In the genomic region with DNA sequence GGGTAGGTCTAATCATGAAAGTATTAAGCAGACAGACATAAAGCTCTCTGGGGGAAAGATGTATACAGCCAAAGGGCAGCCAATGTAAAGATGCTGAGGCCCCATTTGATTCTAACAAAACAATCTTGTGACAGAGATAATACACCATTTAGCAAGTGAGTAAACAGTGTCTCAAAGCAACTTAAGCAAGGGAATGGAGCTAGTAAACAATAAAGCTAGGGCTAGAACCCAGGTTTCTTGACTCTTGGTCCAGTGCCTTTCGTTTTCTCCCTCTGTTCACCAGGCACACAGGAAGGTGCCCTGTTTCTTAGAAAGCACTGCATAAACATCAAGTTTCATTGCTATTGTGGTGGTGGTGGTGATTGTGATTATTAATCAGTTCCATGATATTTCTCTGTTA, we compare ENCODE assay signal across 25 cellular contexts. TPM values are rescaled to one million over a fixed set of nuclear protein-coding genes. Genes with fewer than 3 reads are reported as not detected.
"Had no signal": no experiment of that assay in that cellular context is flagged by ENCODE, and none has a peak within 500 bp of the region (broad histone marks: within the 10 kb centered on the region; RNA-seq: fewer than 3 reads in every experiment).

No MANE protein-coding gene starts in this region.

- H2AFZ ChIP-seq: neural progenitor cell had no signal

- H3K36me3 Mint-ChIP-seq: activated CD4-positive, alpha-beta memory T cell treated with anti-CD3 and anti-CD28 coated beads for 36 hours; immature natural killer cell; naive B cell; neural progenitor cell; WTC11 had no signal

- H3K36me3 ChIP-seq: gastrocnemius medialis, heart right ventricle, neural progenitor cell, suprapubic skin had no signal

- H3K27ac Mint-ChIP-seq: activated CD4-positive, alpha-beta memory T cell treated with anti-CD3 and anti-CD28 coated beads for 36 hours; activated CD4-positive, alpha-beta T cell treated with anti-CD3 and anti-CD28 coated beads for 36 hours; activated naive CD4-positive, alpha-beta T cell treated with anti-CD3 and anti-CD28 coated beads, Interleukin-2, amount 50 U/mL, for 72 hours; activated T-helper 1 cell treated with anti-CD3 and anti-CD28 coated beads, Interleukin-12 subunit alpha, Interleukin-12 subunit beta, Interleukin-2, Interleukin-4 antibody, amounts not matched to agents 30 ng/mL and 10 ng/mL and 1 ng/mL, durations not matched to agents 14 hours and 24 hours and 36 hours; immature natural killer cell; naive B cell; neural progenitor cell; stimulated activated naive CD8-positive, alpha-beta T cell treated with anti-CD3 and anti-CD28 coated beads, Interleukin-15, amount 100 ng/mL, for 72 hours; WTC11 had no signal

- H3K9ac ChIP-seq: neural progenitor cell had no signal

- H3K9me3 ChIP-seq: gastrocnemius medialis, heart right ventricle, mucosa of descending colon, psoas muscle, suprapubic skin had no signal

- H3K4me3 Mint-ChIP-seq: activated CD4-positive, alpha-beta memory T cell treated with anti-CD3 and anti-CD28 coated beads for 36 hours; activated CD4-positive, alpha-beta T cell treated with anti-CD3 and anti-CD28 coated beads for 36 hours; activated T-helper 1 cell treated with anti-CD3 and anti-CD28 coated beads, Interleukin-12 subunit alpha, Interleukin-12 subunit beta, Interleukin-2, Interleukin-4 antibody, amounts not matched to agents 30 ng/mL and 10 ng/mL and 1 ng/mL, durations not matched to agents 14 hours and 24 hours and 36 hours; immature natural killer cell; naive B cell; neural progenitor cell; stimulated activated naive CD8-positive, alpha-beta T cell treated with anti-CD3 and anti-CD28 coated beads, Interleukin-15, amount 100 ng/mL, for 72 hours; WTC11 had no signal

- ATAC-seq: activated CD4-positive, alpha-beta T cell treated with anti-CD3 and anti-CD28 coated beads for 36 hours; activated naive CD4-positive, alpha-beta T cell treated with anti-CD3 and anti-CD28 coated beads, Interleukin-2, amount 50 U/mL, for 72 hours; esophagus mucosa; gastrocnemius medialis; heart right ventricle; left ventricle myocardium superior; mucosa of descending colon; psoas muscle; right cardiac atrium; stimulated activated naive CD8-positive, alpha-beta T cell treated with anti-CD3 and anti-CD28 coated beads, Interleukin-15, amount 100 ng/mL, for 72 hours; WTC11 had no signal

- H3K4me2 ChIP-seq: neural progenitor cell had no signal

- H3K27ac ChIP-seq: gastrocnemius medialis, heart right ventricle, neural progenitor cell, psoas muscle, skin epidermis, suprapubic skin had no signal

- H3K9me3 Mint-ChIP-seq: activated CD4-positive, alpha-beta memory T cell treated with anti-CD3 and anti-CD28 coated beads for 36 hours; activated naive CD4-positive, alpha-beta T cell treated with anti-CD3 and anti-CD28 coated beads, Interleukin-2, amount 50 U/mL, for 72 hours; activated T-helper 1 cell treated with anti-CD3 and anti-CD28 coated beads, Interleukin-12 subunit alpha, Interleukin-12 subunit beta, Interleukin-2, Interleukin-4 antibody, amounts not matched to agents 30 ng/mL and 10 ng/mL and 1 ng/mL, durations not matched to agents 14 hours and 24 hours and 36 hours; stimulated activated naive CD8-positive, alpha-beta T cell treated with anti-CD3 and anti-CD28 coated beads, Interleukin-15, amount 100 ng/mL, for 72 hours; WTC11 had no signal

- H3K4me1 ChIP-seq: psoas muscle had no signal

- DNase-seq: activated CD4-positive, alpha-beta memory T cell treated with anti-CD3 and anti-CD28 coated beads for 36 hours; activated CD4-positive, alpha-beta T cell treated with anti-CD3 and anti-CD28 coated beads for 36 hours; activated gamma-delta T cell treated with Interleukin-2 at 50 U/mL for 16 hours; activated T-cell treated with anti-CD3 and anti-CD28 coated beads for 4 hours; effector CD4-positive, alpha-beta T cell; gastrocnemius medialis; heart right ventricle; immature natural killer cell; left ventricle myocardium superior; mucosa of descending colon; naive B cell; psoas muscle; right cardiac atrium; stimulated activated CD4-positive, alpha-beta T cell treated with anti-CD3 and anti-CD28 coated beads, Interleukin-15, amount 100 ng/mL, for 24 hours; stimulated activated CD4-positive, alpha-beta T cell treated with anti-CD3 and anti-CD28 coated beads, Interleukin-2, amount 100 ng/mL, for 48 hours; stimulated activated naive CD8-positive, alpha-beta T cell treated with anti-CD3 and anti-CD28 coated beads, Interleukin-15, amount 100 ng/mL, for 72 hours; trophoblast cell had no signal

- H3K4me3 ChIP-seq: gastrocnemius medialis, heart right ventricle, mucosa of descending colon, neural progenitor cell, psoas muscle, skin epidermis, suprapubic skin had no signal

RNA-seq across cellular contexts. Expression of a gene that starts 5.1 kb away (rescaled TPM):
- total RNA-seq: activated CD4-positive, alpha-beta memory T cell treated with anti-CD3 and anti-CD28 coated beads for 36 hours; activated CD4-positive, alpha-beta T cell treated with anti-CD3 and anti-CD28 coated beads for 36 hours; activated naive CD4-positive, alpha-beta T cell treated with anti-CD3 and anti-CD28 coated beads, Interleukin-2, amount 50 U/mL, for 72 hours; activated T-helper 1 cell treated with anti-CD3 and anti-CD28 coated beads, Interleukin-12 subunit alpha, Interleukin-12 subunit beta, Interleukin-2, Interleukin-4 antibody, amounts not matched to agents 30 ng/mL and 10 ng/mL and 1 ng/mL, durations not matched to agents 14 hours and 24 hours and 36 hours; T-helper 2 cell treated with Interferon-gamma antibody and Interleukin-4, amounts not matched to agents 100 ng/mL and 5 ng/mL, for 36 hours had no signal
- polyA plus RNA-seq: immature natural killer cell had no signal
